17 cellular contexts compared by ENCODE assay signal in the genomic region with DNA sequence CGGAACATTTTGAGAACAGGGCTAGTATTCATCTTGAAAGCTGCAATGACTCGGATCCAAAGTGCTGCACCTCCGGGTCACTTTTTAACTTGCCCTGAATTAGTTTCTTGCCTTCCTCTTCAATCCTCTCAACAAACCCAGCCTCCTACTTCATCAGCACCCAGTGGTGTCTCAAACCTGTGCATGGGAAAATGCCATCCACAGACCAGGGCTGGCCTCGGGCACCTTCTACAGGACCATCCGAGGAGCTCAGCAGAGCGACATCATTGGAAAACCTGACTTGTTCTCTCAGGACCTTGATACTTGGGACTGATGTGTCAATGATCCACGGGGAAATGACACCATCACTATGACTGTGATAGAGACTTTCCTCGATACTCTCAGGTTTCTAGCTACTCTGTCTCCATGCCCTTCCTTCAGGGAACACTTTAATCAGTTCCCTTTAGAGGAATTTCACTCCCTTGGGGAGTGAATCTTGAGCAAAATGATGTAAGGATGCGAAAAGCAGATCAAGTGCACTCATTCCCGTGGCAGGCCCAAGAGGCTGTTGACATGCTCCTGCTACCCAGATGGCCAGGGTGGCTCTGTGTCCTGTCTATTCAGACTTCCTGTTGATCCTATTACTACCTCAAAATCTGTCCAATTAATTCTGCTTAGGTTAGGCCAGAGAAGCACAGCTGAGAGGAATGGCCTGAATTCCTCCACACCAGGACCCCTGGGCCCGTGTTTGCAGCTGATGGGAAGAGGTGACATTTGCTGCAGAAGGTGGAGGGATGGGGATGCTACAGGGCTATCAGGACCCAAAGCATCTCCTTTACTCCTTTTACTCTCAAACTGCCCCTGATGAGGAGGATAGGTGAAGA.
DNase-seq lines count a peak whose midpoint lies in the region; ATAC-seq and TF ChIP-seq lines count a peak whose summit lies in the region.
"Had no signal": no experiment of that assay in that cellular context is flagged by ENCODE, and none has a peak within 500 bp of the region (broad histone marks: within the 10 kb centered on the region; RNA-seq: fewer than 3 reads in every experiment).

No MANE protein-coding gene starts in this region.

- no peak overlapping the region for H2AFZ ChIP-seq in H9 (ENCODE audit: low read length)

- H3K4me3 ChIP-seq in suprapubic skin = no peak overlapping the region

- no peak for TF ChIP-seq CTCF in H9 (conservative IDR thresholded peaks at IDR 0.05)
- no peak for TF ChIP-seq CTCF in suprapubic skin (IDR thresholded peaks at IDR 0.05)

- no peak overlapping the region for H2BK12ac ChIP-seq in H9 (ENCODE audit: insufficient read length, low read depth, low read length)

- no peaks in the 10 kb centered on the region for H4K20me1 ChIP-seq in H9 (ENCODE audit: control insufficient read depth, insufficient read depth, insufficient read length)

- TF ChIP-seq POLR2A in suprapubic skin (IDR thresholded peaks at IDR 0.05) = no peak

- no peak overlapping the region for H4K91ac ChIP-seq in H9 (ENCODE audit: insufficient read length, low read depth, low read length)

- no peak overlapping the region for H4K5ac ChIP-seq in H9 (ENCODE audit: insufficient read length, low read depth, low read length)

- no peak overlapping the region for H3T11ph ChIP-seq in H9 (ENCODE audit: low read length)

- no peak overlapping the region for H3K27ac ChIP-seq in H9 (ENCODE audit: insufficient read length, low read depth, low read length)
- H3K27ac ChIP-seq in suprapubic skin = no peak overlapping the region
- H3K27ac ChIP-seq: HL-60 had no signal

- no peak overlapping the region for H4K8ac ChIP-seq in H9 (replicated peaks; ENCODE audit: insufficient read length, low read depth, low read length)

- no peak for TF ChIP-seq EP300 in suprapubic skin (IDR thresholded peaks at IDR 0.05)

- no peak overlapping the region for H3K18ac ChIP-seq in H9 (ENCODE audit: insufficient read length, low read depth, low read length)

- no peaks in the 10 kb centered on the region for H3K9me3 Mint-ChIP-seq in H9
- H3K9me3 Mint-ChIP-seq: CD14-positive monocyte had no signal

- H3K9ac ChIP-seq in H9 (ENCODE audit: extremely low read depth, insufficient read length, low read length) = no peak overlapping the region

- H3K14ac ChIP-seq in H9 (ENCODE audit: insufficient read depth, low read length) = no peak overlapping the region

- no peak overlapping the region for H3K23ac ChIP-seq in H9 (ENCODE audit: insufficient read length, low read depth, low read length)

- no peaks in the 10 kb centered on the region; a peak in 1 of 7 replicates for H3K36me3 Mint-ChIP-seq in H9 (ENCODE audit: insufficient read depth in 1 of 3, low read depth in 3 of 3)
- H3K36me3 Mint-ChIP-seq: CD14-positive monocyte had no signal

- H3K4me1 ChIP-seq in H9 (ENCODE audit: insufficient read depth, low read length) (no peaks in the 10 kb centered on the region; the same call in 1 of the 2 replicates), suprapubic skin (peaks cover 11% of the 10 kb centered on the region)
- H3K4me1 ChIP-seq: Caco-2 had no signal

- H3K56ac ChIP-seq in H9 (ENCODE audit: insufficient read length, low read depth, low read length) = no peak overlapping the region

- H3K79me2 ChIP-seq in H9 (ENCODE audit: insufficient read depth, low read length) = no peaks in the 10 kb centered on the region

- H2BK15ac ChIP-seq in H9 (ENCODE audit: low read depth, low read length) = no peak overlapping the region

- H3K27me3 Mint-ChIP-seq in H9 (ENCODE audit: low read depth) = peaks cover 18% of the 10 kb centered on the region

- no peak overlapping the region for H3K4me2 ChIP-seq in H9 (ENCODE audit: insufficient read depth, insufficient read length, low read length)

- H2BK120ac ChIP-seq in H9 (ENCODE audit: low read depth, low read length, poor library complexity, severe bottlenecking) = no peak overlapping the region

- H3K27me3 ChIP-seq in H9 (ENCODE audit: insufficient read depth, low read length) (no peaks in the 10 kb centered on the region), suprapubic skin (no peaks in the 10 kb centered on the region)

- no peak overlapping the region for H2AK5ac ChIP-seq in H9 (ENCODE audit: insufficient read length, low read length)

- H3K79me1 ChIP-seq in H9 (ENCODE audit: insufficient read depth, low read depth, low read length, poor library complexity, severe bottlenecking) = no peaks in the 10 kb centered on the region

- ATAC-seq in GM21737 (IDR thresholded peaks at IDR 0.05; ENCODE audit: unreplicated experiment) (no peak), GM21825 (IDR thresholded peaks at IDR 0.05; ENCODE audit: unreplicated experiment) (no peak)

- DNase-seq in H9 (peak; percentile 19), NCI-H82 (lab: John Stamatoyannopoulos, UW) (peak; percentile 86), islet precursor cell (peak; percentile 37), suprapubic skin (ENCODE audit: low spot score in 2 of 2) (peak; percentile 25 to 69)
- no peak for DNase-seq in stimulated activated naive CD4-positive, alpha-beta T cell treated with Interleukin-2 at 50 U/mL for 16 hours (lab: John Stamatoyannopoulos, UW)
- DNase-seq: ACHN, AML-193, Caco-2, DMS79, HCEC 1CT, NCI-H1105 treated with DMSO at 0.1 percent for 48 hours, NCI-H187 treated with DMSO at 0.1 percent for 48 hours, NCI-H446 had no signal

- no peak overlapping the region for H3K27ac Mint-ChIP-seq in H9
- H3K27ac Mint-ChIP-seq: CD14-positive monocyte had no signal

- peaks cover 0 to 7% of the 10 kb centered on the region in 2 experiments; a peak in 1 of 4 replicates for H3K4me1 Mint-ChIP-seq in H9
- H3K4me1 Mint-ChIP-seq: CD14-positive monocyte had no signal

- no peaks in the 10 kb centered on the region for H3K23me2 ChIP-seq in H9 (ENCODE audit: insufficient read length, low read depth, low read length, poor library complexity, severe bottlenecking)

- WGBS in H9 (ENCODE audit: extremely low coverage, insufficient read length, low lambda C conversion rate) = no CpG with 5 or more reads among the region's 11 CpGs
- WGBS in suprapubic skin = 93% methylated on average over 11 of the region's 11 CpGs

- no peak overlapping the region for H2BK20ac ChIP-seq in H9 (ENCODE audit: low read depth, low read length, poor library complexity, severe bottlenecking)

- no peaks in the 10 kb centered on the region for H3K36me3 ChIP-seq in suprapubic skin

- no peak overlapping the region for H3K4me3 Mint-ChIP-seq in H9
- H3K4me3 Mint-ChIP-seq: CD14-positive monocyte had no signal

- no peak overlapping the region for H2BK5ac ChIP-seq in H9 (ENCODE audit: insufficient read length, low read length)

- H3K4ac ChIP-seq in H9 (ENCODE audit: low read depth, low read length) = no peak overlapping the region

- H3K9me3 ChIP-seq in H9 (ENCODE audit: control insufficient read depth, low read depth, low read length) = no peaks in the 10 kb centered on the region
- H3K9me3 ChIP-seq in suprapubic skin = no peaks in the 10 kb centered on the region
- H3K9me3 ChIP-seq: Caco-2 had no signal
